ENCODE assay signal across 30 cellular contexts in genomic region chr16:53580038-53580802, GRCh38.
"Had no signal": no experiment of that assay in that cellular context is flagged by ENCODE, and none has a peak within 500 bp of the region (broad histone marks: within the 10 kb centered on the region; RNA-seq: fewer than 3 reads in every experiment).

No MANE protein-coding gene starts in this region.

- H3K4me3 Mint-ChIP-seq: activated CD4-positive, alpha-beta T cell treated with anti-CD3 and anti-CD28 coated beads, Interleukin-2, amount 10 ng/mL, durations not matched to agents 24 days and 14 days; activated CD8-positive, alpha-beta T cell treated with anti-CD3 and anti-CD28 coated beads for 36 hours; activated naive CD8-positive, alpha-beta T cell treated with anti-CD3 and anti-CD28 coated beads, Interleukin-2, amount 10 ng/mL, durations not matched to agents 7 days and 5 days; activated T-cell treated with anti-CD3 and anti-CD28 coated beads, Interleukin-2, amount 50 U/mL, for 72 hours; activated T-helper 17 cell treated with anti-CD3 and anti-CD28 coated beads, Interleukin-2, amount 50 U/mL, for 72 hours had no signal

- ATAC-seq: activated CD8-positive, alpha-beta T cell treated with anti-CD3 and anti-CD28 coated beads for 36 hours; activated T-cell treated with anti-CD3 and anti-CD28 coated beads, Interleukin-2, amount 50 U/mL, for 72 hours; activated T-helper 17 cell treated with anti-CD3 and anti-CD28 coated beads, Interleukin-2, amount 50 U/mL, for 72 hours; body of pancreas; Panc1 had no signal

- DNase-seq: activated CD4-positive, alpha-beta T cell treated with anti-CD3 and anti-CD28 coated beads for 1 hour; activated CD4-positive, alpha-beta T cell treated with anti-CD3 and anti-CD28 coated beads, Interleukin-2, amount 10 ng/mL, durations not matched to agents 24 days and 14 days; activated CD4-positive, alpha-beta T cell treated with anti-CD3 and anti-CD28 coated beads, Interleukin-2, amount 50 U/mL, for 4 hours; activated CD4-positive, CD25-positive, alpha-beta regulatory T cell; activated CD8-positive, alpha-beta T cell treated with anti-CD3 and anti-CD28 coated beads for 36 hours; activated effector memory CD4-positive, alpha-beta T cell treated with anti-CD3 and anti-CD28 coated beads, Interleukin-2, amount 50 U/mL, for 16 hours; activated naive CD4-positive, alpha-beta T cell; activated naive CD4-positive, alpha-beta T cell treated with anti-CD3 and anti-CD28 coated beads, Interleukin-2, amount 50 U/mL, for 16 hours; activated naive CD8-positive, alpha-beta T cell treated with anti-CD3 and anti-CD28 coated beads, Interleukin-2, amount 10 ng/mL, durations not matched to agents 7 days and 5 days; activated T-cell treated with anti-CD3 and anti-CD28 coated beads, Interleukin-2, amount 50 U/mL, for 1 hour; activated T-cell treated with anti-CD3 and anti-CD28 coated beads, Interleukin-2, amount 50 U/mL, for 72 hours; adrenal gland; body of pancreas; Karpas-422; NCI-H1105; NCI-H1417 treated with DMSO at 0.1 percent for 48 hours; NCI-H1694; NCI-H1930; NCI-H2081 treated with DMSO at 0.1 percent for 48 hours; NCI-H226; NCI-H524 treated with DMSO at 0.1 percent for 48 hours; SHP77; SJCRH30; T1000; WERI-Rb-1 had no signal

- H3K9me3 Mint-ChIP-seq: activated CD8-positive, alpha-beta T cell treated with anti-CD3 and anti-CD28 coated beads for 36 hours; activated naive CD8-positive, alpha-beta T cell treated with anti-CD3 and anti-CD28 coated beads, Interleukin-2, amount 10 ng/mL, durations not matched to agents 7 days and 5 days; activated T-cell treated with anti-CD3 and anti-CD28 coated beads, Interleukin-2, amount 50 U/mL, for 72 hours; activated T-helper 17 cell treated with anti-CD3 and anti-CD28 coated beads, Interleukin-2, amount 50 U/mL, for 72 hours had no signal

- H3K27ac ChIP-seq: adrenal gland, body of pancreas, breast epithelium, SJCRH30, SK-N-MC, WERI-Rb-1 had no signal

- FAIRE-seq: astrocyte had no signal

- H3K36me3 Mint-ChIP-seq: activated naive CD8-positive, alpha-beta T cell treated with anti-CD3 and anti-CD28 coated beads, Interleukin-2, amount 10 ng/mL, durations not matched to agents 7 days and 5 days had no signal

- H3K27me3 Mint-ChIP-seq: activated CD8-positive, alpha-beta T cell treated with anti-CD3 and anti-CD28 coated beads for 36 hours; activated naive CD8-positive, alpha-beta T cell treated with anti-CD3 and anti-CD28 coated beads, Interleukin-2, amount 10 ng/mL, durations not matched to agents 7 days and 5 days; activated T-helper 17 cell treated with anti-CD3 and anti-CD28 coated beads, Interleukin-2, amount 50 U/mL, for 72 hours had no signal

- H3K4me1 ChIP-seq: adrenal gland, body of pancreas, breast epithelium, SJCRH30 had no signal

- H3K4me3 ChIP-seq: adrenal gland, body of pancreas, breast epithelium, SJCRH30, SK-N-MC had no signal

- H3K4me1 Mint-ChIP-seq: activated CD4-positive, alpha-beta T cell treated with anti-CD3 and anti-CD28 coated beads, Interleukin-2, amount 10 ng/mL, durations not matched to agents 24 days and 14 days; activated naive CD8-positive, alpha-beta T cell treated with anti-CD3 and anti-CD28 coated beads, Interleukin-2, amount 10 ng/mL, durations not matched to agents 7 days and 5 days; activated T-helper 17 cell treated with anti-CD3 and anti-CD28 coated beads, Interleukin-2, amount 50 U/mL, for 72 hours had no signal

- H3K9me3 ChIP-seq: adrenal gland, body of pancreas, breast epithelium, SJCRH30 had no signal

- H3K27me3 ChIP-seq: adrenal gland, body of pancreas, breast epithelium, SJCRH30 had no signal

- H3K36me3 ChIP-seq: adrenal gland, breast epithelium, SJCRH30, WERI-Rb-1 had no signal

- H3K27ac Mint-ChIP-seq: activated CD4-positive, alpha-beta T cell treated with anti-CD3 and anti-CD28 coated beads, Interleukin-2, amount 10 ng/mL, durations not matched to agents 24 days and 14 days; activated CD8-positive, alpha-beta T cell treated with anti-CD3 and anti-CD28 coated beads for 36 hours; activated naive CD8-positive, alpha-beta T cell treated with anti-CD3 and anti-CD28 coated beads, Interleukin-2, amount 10 ng/mL, durations not matched to agents 7 days and 5 days; activated T-cell treated with anti-CD3 and anti-CD28 coated beads, Interleukin-2, amount 50 U/mL, for 72 hours; activated T-helper 17 cell treated with anti-CD3 and anti-CD28 coated beads, Interleukin-2, amount 50 U/mL, for 72 hours had no signal
